Comparison of ENCODE assay signal across 8 cellular contexts in genomic region chr12:27652174-27652763, GRCh38. TPM values are rescaled to one million over a fixed set of nuclear protein-coding genes. Genes with fewer than 3 reads are reported as not detected.
DNase-seq lines count a peak whose midpoint lies in the region; ATAC-seq, FAIRE-seq and TF ChIP-seq lines count a peak whose summit lies in the region.

No MANE protein-coding gene starts in this region.

- no peaks in the 10 kb centered on the region for H3K36me3 ChIP-seq in neutrophil

- H3K4me1 ChIP-seq in neutrophil (ENCODE audit: control insufficient read depth in 1 of 2, insufficient read depth in 1 of 2, low read depth in 1 of 2, low read length in 1 of 2): no peaks in the 10 kb centered on the region

- H3K36me3 Mint-ChIP-seq in activated B cell treated with CpG ODN at 0.5 μM for 24 hours (ENCODE audit: low read depth): peaks cover 8% of the 10 kb centered on the region

- POLR2A ChIA-PET in activated B cell treated with CpG ODN at 0.5 μM for 24 hours (lab: Charles Lee): no interaction called here

- H3K27ac ChIP-seq in C4-2B (no peak overlapping the region), neutrophil (no peak overlapping the region)

- ATAC-seq in activated B cell treated with CpG ODN at 0.5 μM for 24 hours (ENCODE audit: low read depth): no peak
- ATAC-seq in GM21423 (IDR thresholded peaks at IDR 0.05; ENCODE audit: unreplicated experiment): no peak

- TF ChIP-seq CTCF in C4-2B (conservative IDR thresholded peaks at IDR 0.05): peak; percentile 94
- TF ChIP-seq CTCF in activated B cell treated with CpG ODN at 0.5 μM for 24 hours (IDR thresholded peaks at IDR 0.05): peak; percentile 71
- peak; percentile 85 for TF ChIP-seq CTCF in fibroblast of villous mesenchyme (IDR thresholded peaks at IDR 0.05; ENCODE audit: insufficient read depth, low read depth, low read length)
- peak; percentile 46 for TF ChIP-seq CTCF in neutrophil (IDR thresholded peaks at IDR 0.05)

- peak; percentile 84 for FAIRE-seq in GM18507 (lab: Jason Lieb, UNC)

- H3K4me3 Mint-ChIP-seq in activated B cell treated with CpG ODN at 0.5 μM for 24 hours: no peak overlapping the region

- no peak overlapping the region for H3K4me3 ChIP-seq in fibroblast of villous mesenchyme (ENCODE audit: low read depth, low read length)
- H3K4me3 ChIP-seq in neutrophil (ENCODE audit: low read depth in 1 of 2, low read length in 1 of 2): no peak overlapping the region

- DNase-seq in GM18507 (ENCODE audit: extremely low spot score, insufficient read length, low read depth) (peak; percentile 18), NCI-H2171 treated with DMSO at 0.1 percent for 48 hours (lab: John Stamatoyannopoulos, UW) (peak; percentile 98), activated B cell treated with CpG ODN at 0.5 μM for 24 hours (no peak), fibroblast of villous mesenchyme (ENCODE audit: low read depth) (peak; percentile 85)
- no peak for DNase-seq in activated naive CD4-positive, alpha-beta T cell treated with anti-CD3 and anti-CD28 coated beads, Interleukin-2, amount 50 U/mL, for 16 hours

- intact Hi-C loops in activated B cell treated with CpG ODN at 0.5 μM for 24 hours (cut with micrococcal nuclease): loop anchor here (1.0 kb wide), 1 partner anchor 217 kb away; no protein-coding TSS in a partner anchor

- no peaks in the 10 kb centered on the region for H3K9me3 Mint-ChIP-seq in activated B cell treated with CpG ODN at 0.5 μM for 24 hours

- no peaks in the 10 kb centered on the region for H3K4me1 Mint-ChIP-seq in activated B cell treated with CpG ODN at 0.5 μM for 24 hours

- no peaks in the 10 kb centered on the region for H3K27me3 Mint-ChIP-seq in activated B cell treated with CpG ODN at 0.5 μM for 24 hours

- H3K9me3 ChIP-seq in neutrophil: no peaks in the 10 kb centered on the region

- CTCF ChIA-PET in activated B cell treated with CpG ODN at 0.5 μM for 24 hours (lab: Charles Lee): interaction anchor here (3.3 kb wide), 1 partner anchor 217 kb away, joined by 48 read pairs; no protein-coding TSS in a partner anchor

- H3K27ac Mint-ChIP-seq in activated B cell treated with CpG ODN at 0.5 μM for 24 hours: no peak overlapping the region

- no peaks in the 10 kb centered on the region for H3K27me3 ChIP-seq in neutrophil

RNA-seq across cellular contexts. Expression of gene REP15, which starts 44.0 kb away (rescaled TPM):
- total RNA-seq in activated B cell treated with CpG ODN at 0.5 μM for 24 hours: 0.35 TPM in 1 of 2 replicates, not detected in the other
- 0.86 and 1.3 TPM in 2 replicates for total RNA-seq in fibroblast of villous mesenchyme

RNA-seq across cellular contexts. Expression of gene MRPS35, which starts 58.4 kb away (rescaled TPM):
- 36.2 and 36.8 TPM in 2 replicates for total RNA-seq in activated B cell treated with CpG ODN at 0.5 μM for 24 hours
- 42.2 and 55.7 TPM in 2 replicates for total RNA-seq in fibroblast of villous mesenchyme

Comparison
In these comparisons a context has a peak if more than half of its experiments do, and no peak if none do; other contexts are left out.
1. DNase-seq: peak in GM18507 (single experiment), NCI-H2171 treated with DMSO at 0.1 percent for 48 hours (single experiment) and fibroblast of villous mesenchyme (single experiment); none in activated B cell treated with CpG ODN at 0.5 μM for 24 hours (single experiment) and activated naive CD4-positive, alpha-beta T cell treated with anti-CD3 and anti-CD28 coated beads, Interleukin-2, amount 50 U/mL, for 16 hours (single experiment).
2. Peak in every context shown above with its lines, with median percentiles within 50 percentile points of each other: CTCF ChIP-seq.